ENCODE assay signal across 22 cellular contexts in genomic region chr14:67503331-67503730, GRCh38. TPM values are rescaled to one million over a fixed set of nuclear protein-coding genes. Genes with fewer than 3 reads are reported as not detected.
DNase-seq lines count a peak whose midpoint lies in the region; ATAC-seq, FAIRE-seq and TF ChIP-seq lines count a peak whose summit lies in the region.
"Had no signal": no experiment of that assay in that cellular context is flagged by ENCODE, and none has a peak within 500 bp of the region (broad histone marks: within the 10 kb centered on the region; RNA-seq: fewer than 3 reads in every experiment).

No MANE protein-coding gene starts in this region.

- H3K4me2 ChIP-seq in trophoblast cell (ENCODE audit: low read length): no peak overlapping the region
- H3K4me2 ChIP-seq: A549 had no signal

- H3K18ac ChIP-seq in trophoblast cell (ENCODE audit: low read length): no peak overlapping the region

- no peak overlapping the region for H4K12ac ChIP-seq in trophoblast cell (ENCODE audit: low read depth, low read length)

- H3K4me3 ChIP-seq in epithelial cell of esophagus (ENCODE audit: low read length) (no peak overlapping the region), trophoblast cell (ENCODE audit: low read depth, low read length) (no peak overlapping the region)
- H3K4me3 ChIP-seq: A549, K562 had no signal

- H3K36me3 ChIP-seq in trophoblast cell (ENCODE audit: control insufficient read depth in 1 of 2, insufficient read depth in 2 of 2, low read length in 2 of 2): no peaks in the 10 kb centered on the region

- H2BK12ac ChIP-seq in trophoblast cell (ENCODE audit: low read length): no peak overlapping the region

- H3K4ac ChIP-seq in trophoblast cell (ENCODE audit: low read depth, low read length): no peak overlapping the region

- H4K91ac ChIP-seq in trophoblast cell (ENCODE audit: low read depth, low read length): no peak overlapping the region

- H2AFZ ChIP-seq in trophoblast cell (ENCODE audit: insufficient read depth, low read length, poor library complexity): no peak overlapping the region

- no peak for ATAC-seq in HG03571 (IDR thresholded peaks at IDR 0.05; ENCODE audit: unreplicated experiment)
- ATAC-seq: A549, K562 had no signal

- WGBS in trophoblast cell (ENCODE audit: extremely low coverage, insufficient coverage, insufficient read length): no CpG with 5 or more reads among the region's 7 CpGs

- FAIRE-seq in HTR-8/SVneo (lab: Jason Lieb, UNC): no peak
- FAIRE-seq: A549, D721Med, G401.6, GM12891, GM18507, K562 had no signal

- no peak overlapping the region for H2BK5ac ChIP-seq in trophoblast cell (ENCODE audit: low read depth, low read length, poor library complexity)

- no peaks in the 10 kb centered on the region for H3K27me3 ChIP-seq in trophoblast cell (ENCODE audit: insufficient read depth, low read length)

- H2AK5ac ChIP-seq in trophoblast cell (ENCODE audit: low read length): no peak overlapping the region

- H3K4me1 ChIP-seq in trophoblast cell (ENCODE audit: control insufficient read depth in 1 of 2, insufficient read depth in 2 of 2, low read length in 2 of 2): no peaks in the 10 kb centered on the region
- H3K4me1 ChIP-seq: A549, Caco-2 had no signal

- H4K8ac ChIP-seq in trophoblast cell (ENCODE audit: low read depth, low read length): no peak overlapping the region

- H3K79me2 ChIP-seq in trophoblast cell (ENCODE audit: control insufficient read depth, insufficient read depth, low read length, poor library complexity): no peaks in the 10 kb centered on the region

- no peak overlapping the region for H2BK120ac ChIP-seq in trophoblast cell (ENCODE audit: insufficient read depth, low read length, poor library complexity)

- H3K9me3 ChIP-seq in trophoblast cell (ENCODE audit: insufficient read depth, low read depth, low read length): no peaks in the 10 kb centered on the region
- H3K9me3 ChIP-seq: A549, Caco-2 had no signal

- no peak overlapping the region for H3K9ac ChIP-seq in trophoblast cell (ENCODE audit: low read length)

- DNase-seq in activated effector memory CD4-positive, alpha-beta T cell treated with anti-CD3 and anti-CD28 coated beads, Interleukin-2, amount 50 U/mL, for 16 hours: peak; percentile 28
- no peak for DNase-seq in activated effector memory CD4-positive, alpha-beta T cell treated with Interleukin-2 at 50 U/mL for 16 hours
- peak; percentile 13 for DNase-seq in epithelial cell of esophagus (ENCODE audit: low read depth)
- DNase-seq in trophoblast cell: peak; percentile 67 to 82
- DNase-seq in effector CD8-positive, alpha-beta T cell (lab: John Stamatoyannopoulos, UW): no peak
- DNase-seq in HTR-8/SVneo (ENCODE audit: insufficient read length, low spot score): no peak
- DNase-seq: AML-193; Caco-2; CD4-positive, alpha-beta T cell; GOT3; H9; IMR-90 had no signal

- H3K14ac ChIP-seq in trophoblast cell (ENCODE audit: low read length): no peak overlapping the region

- H3K27ac ChIP-seq in trophoblast cell (ENCODE audit: low read depth, low read length): no peak overlapping the region
- H3K27ac ChIP-seq: 22Rv1, A549, C4-2B, HL-60 had no signal

- no peaks in the 10 kb centered on the region for H3K79me1 ChIP-seq in trophoblast cell (ENCODE audit: low read length)

- H3K23ac ChIP-seq in trophoblast cell (ENCODE audit: low read length): no peak overlapping the region

- no peak for TF ChIP-seq CTCF in epithelial cell of esophagus (IDR thresholded peaks at IDR 0.05; ENCODE audit: insufficient read depth, low read depth, low read length, missing control alignments)

RNA-seq across cellular contexts. Expression of gene TMEM229B, which starts 14.8 kb away (rescaled TPM):
- polyA plus RNA-seq in trophoblast cell (2013): 0.08 TPM in 2 replicates
- polyA plus RNA-seq: IMR-90, K562 had no signal

RNA-seq across cellular contexts. Expression of gene PLEKHH1, which starts 29.8 kb away (rescaled TPM):
- polyA plus RNA-seq in trophoblast cell (2013): 5.5 and 5.9 TPM in 2 replicates

Comparison
In these comparisons a context has a peak if more than half of its experiments do, and no peak if none do; other contexts are left out.
1. DNase-seq: peak in activated effector memory CD4-positive, alpha-beta T cell treated with anti-CD3 and anti-CD28 coated beads, Interleukin-2, amount 50 U/mL, for 16 hours (single experiment), epithelial cell of esophagus (single experiment) and trophoblast cell (2 of 2); none in activated effector memory CD4-positive, alpha-beta T cell treated with Interleukin-2 at 50 U/mL for 16 hours (single experiment), effector CD8-positive, alpha-beta T cell (single experiment) and HTR-8/SVneo (single experiment).